ENCODE assay signal across 9 cellular contexts in the genomic region with DNA sequence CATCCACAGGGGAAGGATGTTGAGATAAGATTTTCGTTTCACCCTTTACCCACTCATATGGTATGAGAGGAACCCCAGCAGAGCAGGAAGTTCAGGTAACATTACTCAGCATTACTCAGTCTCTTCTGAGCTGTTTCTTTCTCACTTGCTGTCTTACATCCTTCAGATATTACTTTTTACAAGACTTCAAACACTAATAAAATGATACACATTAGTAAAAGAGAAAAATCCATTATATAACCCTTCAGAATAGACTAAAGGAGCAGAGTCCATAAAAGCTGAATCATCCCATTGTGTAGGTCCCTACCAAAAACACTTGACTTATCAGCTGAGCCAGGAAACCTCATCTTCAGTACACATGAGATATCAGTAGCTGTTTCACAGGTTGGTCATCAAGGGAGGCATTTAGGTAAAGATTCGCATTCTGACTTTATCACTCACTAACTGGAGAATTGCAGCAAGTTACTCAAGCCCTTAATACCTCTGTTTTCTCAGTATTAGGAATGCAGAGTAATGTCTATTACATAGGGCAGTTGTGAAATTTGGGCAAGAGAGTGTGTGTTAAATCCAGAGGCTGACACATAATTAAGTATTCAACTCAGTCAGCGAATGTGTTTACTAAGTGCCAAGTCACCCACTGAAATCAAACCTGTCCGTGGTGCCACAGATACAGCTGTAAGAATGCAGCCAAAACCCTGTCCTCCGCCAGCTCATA. TPM values are rescaled to one million over a fixed set of nuclear protein-coding genes. Genes with fewer than 3 reads are reported as not detected.
A peak's percentile ranks its signal among the peaks of the same experiment; 100 is the strongest.
DNase-seq lines count a peak whose midpoint lies in the region; ATAC-seq and TF ChIP-seq lines count a peak whose summit lies in the region.
"Had no signal": no experiment of that assay in that cellular context is flagged by ENCODE, and none has a peak within 500 bp of the region (broad histone marks: within the 10 kb centered on the region; RNA-seq: fewer than 3 reads in every experiment).

No MANE protein-coding gene starts in this region.

- CTCF ChIA-PET in AG04449 (lab: Yijun Ruan, JAX), result no interaction called here

- peak; percentile 68 for ATAC-seq in GM18867 (IDR thresholded peaks at IDR 0.05; ENCODE audit: unreplicated experiment)

- peaks cover 3 to 20% (median 16%) of the 10 kb centered on the region in 5 donors for H3K4me1 ChIP-seq in subcutaneous abdominal adipose tissue (ENCODE audit: control insufficient read depth in 5 of 5, insufficient read depth in 5 of 5, low read length in 5 of 5)

- no peak overlapping the region for H3K4me3 ChIP-seq in AG04449 (ENCODE audit: low read depth, low read length)
- no peak overlapping the region for H3K4me3 ChIP-seq in brain microvascular endothelial cell (ENCODE audit: low read depth, low read length)
- H3K4me3 ChIP-seq in subcutaneous abdominal adipose tissue (ENCODE audit: low read depth in 1 of 5, low read length in 5 of 5), result no peak overlapping the region
- H3K4me3 ChIP-seq: skin epidermis had no signal

- POLR2A ChIA-PET in AG04449 (lab: Yijun Ruan, JAX), result interaction anchor here (0.6 kb wide), 1 partner anchor 45 kb away, joined by 3 read pairs; the partner anchor contains the start of gene KLF6

- H3K4me1 Mint-ChIP-seq in type B pancreatic cell (ENCODE audit: unreplicated experiment), result peaks cover 1% of the 10 kb centered on the region

- H3K36me3 ChIP-seq in brain microvascular endothelial cell (replicated peaks) (no peaks in the 10 kb centered on the region), subcutaneous abdominal adipose tissue (ENCODE audit: control insufficient read depth in 5 of 5, insufficient read depth in 5 of 5, low read length in 5 of 5) (no peaks in the 10 kb centered on the region)

- no peak overlapping the region for H3K27ac ChIP-seq in brain microvascular endothelial cell
- peak overlapping the region; percentile 74 for H3K27ac ChIP-seq in subcutaneous abdominal adipose tissue (ENCODE audit: low read depth, low read length)

- H3K36me3 Mint-ChIP-seq in type B pancreatic cell, result no peaks in the 10 kb centered on the region

- no peaks in the 10 kb centered on the region for H3K9me3 ChIP-seq in subcutaneous abdominal adipose tissue (ENCODE audit: control insufficient read depth in 5 of 5, low read length in 5 of 5)

- no peak overlapping the region for H3K27ac Mint-ChIP-seq in type B pancreatic cell

- no peaks in the 10 kb centered on the region for H3K9me3 Mint-ChIP-seq in type B pancreatic cell

- H3K9ac ChIP-seq in subcutaneous abdominal adipose tissue (ENCODE audit: low read length in 5 of 5), result peak overlapping the region in 1 of 5 donors; percentile 4

- TF ChIP-seq CTCF in AG04449 (IDR thresholded peaks at IDR 0.05; ENCODE audit: insufficient read depth, low read length, missing control alignments), result no peak
- TF ChIP-seq CTCF in brain microvascular endothelial cell (IDR thresholded peaks at IDR 0.05; ENCODE audit: low read depth, low read length, missing control alignments), result no peak
- no peak for TF ChIP-seq CTCF in type B pancreatic cell (conservative IDR thresholded peaks at IDR 0.05)

- H3K27me3 Mint-ChIP-seq in type B pancreatic cell, result no peaks in the 10 kb centered on the region

- H3K4me3 Mint-ChIP-seq in type B pancreatic cell, result no peak overlapping the region

- DNase-seq in AG04449 (ENCODE audit: low read depth, low spot score), result peak; percentile 41
- DNase-seq in HS-5 (ENCODE audit: low read depth), result peak; percentile 58
- DNase-seq in brain microvascular endothelial cell, result peak; percentile 22
- no peak for DNase-seq in type B pancreatic cell (ENCODE audit: extremely low spot score, unreplicated experiment)
- DNase-seq in NCI-H1105 treated with DMSO at 0.1 percent for 48 hours (lab: John Stamatoyannopoulos, UW), result no peak
- no peak for DNase-seq in foreskin melanocyte

- H3K27me3 ChIP-seq in brain microvascular endothelial cell (replicated peaks), result no peaks in the 10 kb centered on the region
- no peaks in the 10 kb centered on the region for H3K27me3 ChIP-seq in subcutaneous abdominal adipose tissue (ENCODE audit: control insufficient read depth in 5 of 5, insufficient read depth in 4 of 5, low read length in 5 of 5)

- in situ Hi-C loops in brain microvascular endothelial cell (cut with HindIII; ENCODE audit: low pct_ligation_motif_present, low sequenced_read_pairs), result no loop called here

RNA-seq across cellular contexts. Expression of gene KLF6, which starts 44.7 kb away (rescaled TPM):
- total RNA-seq in type B pancreatic cell (ENCODE audit: low replicate concordance), result 117 and 269 TPM in 2 replicates

Comparison
In these comparisons a context has a peak if more than half of its experiments do, and no peak if none do; other contexts are left out.
1. DNase-seq: peak in AG04449 (single experiment), HS-5 (single experiment) and brain microvascular endothelial cell (single experiment); none in type B pancreatic cell (single experiment), NCI-H1105 treated with DMSO at 0.1 percent for 48 hours (single experiment) and foreskin melanocyte (single experiment).